In genomic region chr5:173925449-173926071, GRCh38 we compare ENCODE assay signal across 8 cellular contexts. TPM values are rescaled to one million over a fixed set of nuclear protein-coding genes. Genes with fewer than 3 reads are reported as not detected.
DNase-seq lines count a peak whose midpoint lies in the region; ATAC-seq, FAIRE-seq and TF ChIP-seq lines count a peak whose summit lies in the region.

No MANE protein-coding gene starts in this region.

- H3K27me3 Mint-ChIP-seq in T-helper 17 cell, result no peaks in the 10 kb centered on the region
- H3K27me3 Mint-ChIP-seq in activated T-helper 17 cell treated with anti-CD3 and anti-CD28 coated beads, Interleukin-2, amount 50 U/mL, for 72 hours, result no peaks in the 10 kb centered on the region

- no peak for FAIRE-seq in bronchial epithelial cell (lab: Jason Lieb, UNC)

- H3K36me3 ChIP-seq in bronchial epithelial cell (ENCODE audit: control insufficient read depth, insufficient read depth, low read length), result no peaks in the 10 kb centered on the region
- no peaks in the 10 kb centered on the region for H3K36me3 ChIP-seq in thyroid gland

- H3K36me3 Mint-ChIP-seq in T-helper 17 cell (ENCODE audit: low read depth), result peaks cover 3% of the 10 kb centered on the region
- H3K36me3 Mint-ChIP-seq in activated T-helper 17 cell treated with anti-CD3 and anti-CD28 coated beads, Interleukin-2, amount 50 U/mL, for 72 hours (ENCODE audit: low read depth), result no peaks in the 10 kb centered on the region

- no peaks in the 10 kb centered on the region for H3K9me3 ChIP-seq in T-helper 17 cell (ENCODE audit: control insufficient read depth, low read length, poor library complexity, severe bottlenecking)
- no peaks in the 10 kb centered on the region for H3K9me3 ChIP-seq in thyroid gland

- ATAC-seq in T-helper 17 cell (peak; percentile 47), left lobe of liver (peak; percentile 20)
- no peak for ATAC-seq in activated T-helper 17 cell treated with anti-CD3 and anti-CD28 coated beads, Interleukin-2, amount 50 U/mL, for 72 hours (replicated peaks)

- no peak overlapping the region for H3K27ac Mint-ChIP-seq in T-helper 17 cell
- H3K27ac Mint-ChIP-seq in activated T-helper 17 cell treated with anti-CD3 and anti-CD28 coated beads, Interleukin-2, amount 50 U/mL, for 72 hours, result no peak overlapping the region

- peak overlapping the region; percentile 48 to 79 (median 73) for H3K27ac ChIP-seq in thyroid gland

- 26 to 29% methylated on average over 3 of the region's 3 CpGs for WGBS in thyroid gland, 2 donors

- no peaks in the 10 kb centered on the region for H3K9me3 Mint-ChIP-seq in activated T-helper 17 cell treated with anti-CD3 and anti-CD28 coated beads, Interleukin-2, amount 50 U/mL, for 72 hours

- TF ChIP-seq POLR2A in thyroid gland (IDR thresholded peaks at IDR 0.05), result no peak

- H3K4me3 ChIP-seq in bronchial epithelial cell (ENCODE audit: low read depth, low read length) (no peak overlapping the region), thyroid gland (replicated peaks in 1 of 3) (no peak overlapping the region)

- peaks cover 23% of the 10 kb centered on the region for H3K4me1 Mint-ChIP-seq in T-helper 17 cell
- H3K4me1 Mint-ChIP-seq in activated T-helper 17 cell treated with anti-CD3 and anti-CD28 coated beads, Interleukin-2, amount 50 U/mL, for 72 hours, result peaks cover 7% of the 10 kb centered on the region

- intact Hi-C loops in thyroid gland (cut with DNase I), result no loop called here

- H3K4me3 Mint-ChIP-seq in T-helper 17 cell, result no peak overlapping the region
- H3K4me3 Mint-ChIP-seq in activated T-helper 17 cell treated with anti-CD3 and anti-CD28 coated beads, Interleukin-2, amount 50 U/mL, for 72 hours, result no peak overlapping the region

- in situ Hi-C loops in GM13977 (cut with MboI; ENCODE audit: low pct_unique_long_range_greater_than_20kb, low sequenced_read_pairs, unreplicated experiment), result no loop called here

- H3K27me3 ChIP-seq in bronchial epithelial cell (ENCODE audit: control insufficient read depth, insufficient read depth, low read length) (no peaks in the 10 kb centered on the region), thyroid gland (no peaks in the 10 kb centered on the region)

- DNase-seq in AG09319 (ENCODE audit: extremely low read depth, low read depth) (peak; percentile 5), GM13977 (ENCODE audit: low spot score) (peak; percentile 30), T-helper 17 cell (peak in 1 of 3 donors; percentile 34), bronchial epithelial cell (ENCODE audit: low read depth) (peak; percentile 51), left lobe of liver (ENCODE audit: low spot score) (no peak), thyroid gland (peak in 1 of 2 donors; percentile 27), GM03348 (ENCODE audit: low spot score) (no peak)

- peak; percentile 55 for TF ChIP-seq CTCF in AG09319 (IDR thresholded peaks at IDR 0.05; ENCODE audit: low read depth, low read length)
- peak; percentile 65 for TF ChIP-seq CTCF in GM13977 (IDR thresholded peaks at IDR 0.05; ENCODE audit: extremely low read depth, insufficient read depth, missing control alignments)
- peak; percentile 51 for TF ChIP-seq CTCF in bronchial epithelial cell (IDR thresholded peaks at IDR 0.05; ENCODE audit: insufficient read depth, low read length, severe bottlenecking)
- peak in 2 of 6 experiments; percentile 20 to 21 for TF ChIP-seq CTCF in thyroid gland (IDR thresholded peaks at IDR 0.05)

- peaks cover 47 to 62% of the 10 kb centered on the region in 2 donors for H3K4me1 ChIP-seq in thyroid gland

RNA-seq across cellular contexts. Expression of gene CPEB4, which starts 37.4 kb away (rescaled TPM):
- 10 to 100 TPM; 25.3 to 33.3 TPM for total RNA-seq in T-helper 17 cell
- total RNA-seq in bronchial epithelial cell, result 27.9 and 38.3 TPM in 2 replicates
- total RNA-seq in left lobe of liver, result 28.2 TPM
- total RNA-seq in thyroid gland, result 10 to 100 TPM; 51.5 to 69.5 (median 66.1) TPM
- 10 to 100 TPM; 13.3 to 15.6 TPM for total RNA-seq in activated T-helper 17 cell treated with anti-CD3 and anti-CD28 coated beads, Interleukin-2, amount 50 U/mL, for 72 hours

Comparison
In these comparisons a context has a peak if more than half of its experiments do, and no peak if none do; other contexts are left out.
1. DNase-seq: peak in AG09319 (single experiment), GM13977 (single experiment) and bronchial epithelial cell (single experiment); none in left lobe of liver (single experiment) and GM03348 (single experiment).